8 cellular contexts compared by ENCODE assay signal in genomic region chrX:65697915-65698796, GRCh38. TPM values are rescaled to one million over a fixed set of nuclear protein-coding genes. Genes with fewer than 3 reads are reported as not detected.
A peak's percentile ranks its signal among the peaks of the same experiment; 100 is the strongest.
DNase-seq lines count a peak whose midpoint lies in the region; TF ChIP-seq lines count a peak whose summit lies in the region.

No MANE protein-coding gene starts in this region.

- H3K9me3 ChIP-seq in fibroblast of lung (ENCODE audit: control insufficient read depth, insufficient read depth, low read depth, low read length) (no peaks in the 10 kb centered on the region), skeletal muscle tissue (ENCODE audit: control insufficient read depth in 3 of 3, low read length in 3 of 3) (no peaks in the 10 kb centered on the region)

- H3K4me3 Mint-ChIP-seq in HFFc6 = peak overlapping the region; percentile 78
- no peak overlapping the region for H3K4me3 Mint-ChIP-seq in progenitor cell of endocrine pancreas (ENCODE audit: low read depth)

- H2AFZ ChIP-seq in fibroblast of lung (ENCODE audit: low read length) = no peak overlapping the region

- peaks cover 89% of the 10 kb centered on the region for H3K79me2 ChIP-seq in fibroblast of lung (ENCODE audit: control insufficient read depth, insufficient read depth, low read length)

- H3K27ac ChIP-seq in fibroblast of lung (ENCODE audit: insufficient read depth, low read length) (peak overlapping the region; percentile 40), skeletal muscle tissue (ENCODE audit: low read depth, low read length) (peak overlapping the region; percentile 48)

- no peaks in the 10 kb centered on the region for H3K36me3 ChIP-seq in fibroblast of lung (ENCODE audit: control insufficient read depth, insufficient read depth, low read length)
- H3K36me3 ChIP-seq in skeletal muscle tissue (ENCODE audit: control insufficient read depth in 3 of 3, insufficient read depth in 3 of 3, low read length in 3 of 3) = no peaks in the 10 kb centered on the region

- H3K4me1 ChIP-seq in fibroblast of lung (ENCODE audit: control insufficient read depth, extremely low read depth, insufficient read depth, low read length) = peaks cover 17% of the 10 kb centered on the region
- H3K4me1 ChIP-seq in skeletal muscle tissue (ENCODE audit: control insufficient read depth in 3 of 3, insufficient read depth in 3 of 3, low read length in 3 of 3) = peaks cover 28 to 49% (median 33%) of the 10 kb centered on the region in 3 donors

- H3K27me3 ChIP-seq in fibroblast of lung (ENCODE audit: control insufficient read depth, insufficient read depth, low read length) = no peaks in the 10 kb centered on the region
- H3K27me3 ChIP-seq in skeletal muscle tissue (ENCODE audit: control insufficient read depth in 3 of 3, insufficient read depth in 3 of 3, low read length in 3 of 3) = no peaks in the 10 kb centered on the region

- H3K4me1 Mint-ChIP-seq in HFFc6 (ENCODE audit: low read depth) = peaks cover 74% of the 10 kb centered on the region
- peaks cover 4% of the 10 kb centered on the region for H3K4me1 Mint-ChIP-seq in progenitor cell of endocrine pancreas (ENCODE audit: low read depth)

- no peak overlapping the region for H3K4me2 ChIP-seq in fibroblast of lung (ENCODE audit: extremely low read depth, insufficient read depth, low read length)

- H3K9me3 Mint-ChIP-seq in HFFc6 (no peaks in the 10 kb centered on the region), progenitor cell of endocrine pancreas (ENCODE audit: low read depth) (peaks cover 26% of the 10 kb centered on the region)

- peaks cover 10% of the 10 kb centered on the region; the same call in 1 of the 2 replicates for H3K36me3 Mint-ChIP-seq in HFFc6 (ENCODE audit: low read depth)
- no peaks in the 10 kb centered on the region for H3K36me3 Mint-ChIP-seq in progenitor cell of endocrine pancreas (ENCODE audit: insufficient read depth)

- TF ChIP-seq CTCF in HFFc6 (IDR thresholded peaks at IDR 0.05) (no peak), fibroblast of lung (conservative IDR thresholded peaks at IDR 0.05 in 1 of 2, IDR thresholded peaks at IDR 0.05 in 1 of 2; ENCODE audit: low read depth in 1 of 2, low read length in 2 of 2) (no peak), progenitor cell of endocrine pancreas (IDR thresholded peaks at IDR 0.05; ENCODE audit: unreplicated experiment) (no peak)

- DNase-seq in HFFc6 (peak; percentile 4), NAMALWA (ENCODE audit: low spot score) (peak; percentile 72), fibroblast of lung (ENCODE audit: low read depth in 2 of 2) (peak in 1 of 2 donors; percentile 50), progenitor cell of endocrine pancreas (ENCODE audit: low spot score, unreplicated experiment) (no peak), DMS79 (lab: John Stamatoyannopoulos, UW) (no peak)
- peak in 2 of 3 experiments; percentile 32 to 61 for DNase-seq in activated CD8-positive, alpha-beta memory T cell treated with anti-CD3 and anti-CD28 coated beads for 48 hours (ENCODE audit: low read depth in 2 of 3, low spot score in 2 of 3)

- peak overlapping the region; percentile 52; the same call in 1 of the 2 replicates for H3K4me3 ChIP-seq in GM08714 (ENCODE audit: low read length)
- no peak overlapping the region for H3K4me3 ChIP-seq in fibroblast of lung (replicated peaks in 1 of 4; ENCODE audit: control extremely low read depth in 1 of 4, insufficient read depth in 1 of 4, low read depth in 3 of 4, low read length in 4 of 4)
- no peak overlapping the region for H3K4me3 ChIP-seq in skeletal muscle tissue (ENCODE audit: low read length in 3 of 3)

- H3K27ac Mint-ChIP-seq in HFFc6 (peak overlapping the region; percentile 93), progenitor cell of endocrine pancreas (no peak overlapping the region)

- H3K27me3 Mint-ChIP-seq in HFFc6 (ENCODE audit: insufficient read depth) (no peaks in the 10 kb centered on the region), progenitor cell of endocrine pancreas (no peaks in the 10 kb centered on the region)

- H3K9ac ChIP-seq in fibroblast of lung (ENCODE audit: insufficient read depth, low read length) = no peak overlapping the region
- H3K9ac ChIP-seq in skeletal muscle tissue (ENCODE audit: low read depth in 1 of 3, low read length in 3 of 3) = no peak overlapping the region

- H4K20me1 ChIP-seq in fibroblast of lung (ENCODE audit: control insufficient read depth, extremely low read depth, insufficient read depth, low read length) = no peaks in the 10 kb centered on the region

RNA-seq across cellular contexts. Expression of gene MSN, which starts 30.7 kb away (rescaled TPM):
- 100 to 1,000 TPM; 410 to 540 (median 485) TPM for total RNA-seq in HFFc6 (2021; fragmentation: NEBNext Ultra II Directional; extraction: Animal tissue kit (Norgen Biotek cat#: 25700))
- total RNA-seq in fibroblast of lung = 107 and 148 TPM in 2 replicates
- 488 and 590 TPM in 2 replicates for polyA plus RNA-seq in fibroblast of lung
- 379 and 414 TPM in 2 replicates for polyA plus RNA-seq in fibroblast of lung (2012)
- polyA minus RNA-seq in fibroblast of lung (ENCODE audit: low replicate concordance) = 582 and 606 TPM in 2 replicates
- total RNA-seq in skeletal muscle tissue = 57.9 TPM
- 28.8 and 34.0 TPM in 2 replicates for total RNA-seq in progenitor cell of endocrine pancreas

Comparison
In these comparisons a context has a peak if more than half of its experiments do, and no peak if none do; other contexts are left out.
1. DNase-seq: peak in HFFc6 (single experiment), NAMALWA (single experiment) and activated CD8-positive, alpha-beta memory T cell treated with anti-CD3 and anti-CD28 coated beads for 48 hours (2 of 3); none in progenitor cell of endocrine pancreas (single experiment) and DMS79 (single experiment).